In the genomic region with DNA sequence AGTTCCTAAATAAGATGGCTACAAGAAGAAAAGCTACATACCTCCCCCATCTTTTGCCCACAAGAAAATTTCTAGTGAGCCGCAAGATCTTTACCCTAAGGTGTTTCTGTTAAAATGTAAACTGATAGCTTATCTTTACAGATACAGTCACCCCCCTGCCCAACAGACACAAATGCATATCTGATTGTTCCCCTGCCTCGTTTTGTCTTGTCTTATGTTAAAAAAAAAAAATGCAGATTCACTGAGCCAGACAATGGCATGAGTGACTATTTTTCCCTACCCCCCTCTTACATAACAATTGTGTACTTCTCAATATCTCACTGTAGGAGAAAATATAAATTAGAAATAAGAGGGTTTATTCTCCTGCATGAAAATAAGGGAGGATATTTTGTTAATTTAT, we compare ENCODE assay signal across 21 cellular contexts. TPM values are rescaled to one million over a fixed set of nuclear protein-coding genes. Genes with fewer than 3 reads are reported as not detected.
A peak's percentile ranks its signal among the peaks of the same experiment; 100 is the strongest.
DNase-seq lines count a peak whose midpoint lies in the region; ATAC-seq, FAIRE-seq and TF ChIP-seq lines count a peak whose summit lies in the region.
"Had no signal": no experiment of that assay in that cellular context is flagged by ENCODE, and none has a peak within 500 bp of the region (broad histone marks: within the 10 kb centered on the region; RNA-seq: fewer than 3 reads in every experiment).

No MANE protein-coding gene starts in this region.

- H2BK20ac ChIP-seq in H1 (ENCODE audit: low read length), result no peak overlapping the region

- H2BK5ac ChIP-seq in H1 (ENCODE audit: low read depth, low read length) (no peak overlapping the region), mesendoderm (ENCODE audit: low read length) (no peak overlapping the region)

- no peak for ATAC-seq in CD8-positive, alpha-beta T cell
- ATAC-seq in HG03460 (IDR thresholded peaks at IDR 0.05; ENCODE audit: unreplicated experiment), result no peak
- ATAC-seq: Panc1 had no signal

- TF ChIP-seq RAD21 in H1 (IDR thresholded peaks at IDR 0.05 in 1 of 2, conservative IDR thresholded peaks at IDR 0.05 in 1 of 2; ENCODE audit: low read depth in 2 of 2, low read length in 2 of 2), result no peak

- WGBS in H1 (ENCODE audit: extremely low coverage in 1 of 2, insufficient coverage in 1 of 2, insufficient read length in 1 of 2, insufficient replicate concordance in 2 of 2, low coverage in 1 of 2, low lambda C conversion rate in 2 of 2, missing lambda C conversion rate in 1 of 2), 2 experiments, result 39% methylated on average over 2 of the region's 2 CpGs; no CpG with 5 or more reads in 1 of the 2 experiments
- no CpG with 5 or more reads among the region's 2 CpGs for WGBS in mesendoderm (ENCODE audit: extremely low coverage, insufficient coverage, low lambda C conversion rate)

- no peak for TF ChIP-seq POLR2A in H1 (IDR thresholded peaks at IDR 0.05; ENCODE audit: control extremely low read depth in 1 of 2, low read depth in 2 of 2, low read length in 2 of 2)

- TF ChIP-seq CTCF in CD8-positive, alpha-beta T cell (IDR thresholded peaks at IDR 0.05), result no peak
- TF ChIP-seq CTCF in H1 (IDR thresholded peaks at IDR 0.05; ENCODE audit: control extremely low read depth in 1 of 3, insufficient read depth in 1 of 3, low read depth in 1 of 3, low read length in 3 of 3) (no peak), dorsolateral prefrontal cortex (IDR thresholded peaks at IDR 0.05 in 54 of 56, conservative IDR thresholded peaks at IDR 0.05 in 2 of 56; ENCODE audit: low read depth in 1 of 56, partially characterized antibody in 56 of 56) (no peak)

- H2BK12ac ChIP-seq in H1 (ENCODE audit: low read depth, low read length), result no peak overlapping the region

- H3K4me1 ChIP-seq in CD8-positive, alpha-beta T cell (ENCODE audit: insufficient read depth, low read length), result no peaks in the 10 kb centered on the region
- H3K4me1 ChIP-seq in H1 (replicated peaks in 1 of 4; ENCODE audit: control insufficient read depth in 3 of 4, insufficient read depth in 4 of 4, low read length in 3 of 4) (peaks cover 0 to 5% (median 2%) of the 10 kb centered on the region in 4 experiments; a peak in 3 of 7 replicates), mesendoderm (ENCODE audit: control insufficient read depth, low read depth, low read length) (no peaks in the 10 kb centered on the region)

- no peaks in the 10 kb centered on the region for H3K27me3 Mint-ChIP-seq in CD8-positive, alpha-beta T cell (ENCODE audit: low read depth)

- H3K27me3 ChIP-seq in CD8-positive, alpha-beta T cell (ENCODE audit: insufficient read depth, low read length), result no peaks in the 10 kb centered on the region
- H3K27me3 ChIP-seq in H1 (replicated peaks in 1 of 4; ENCODE audit: control insufficient read depth in 3 of 4, extremely low read depth in 1 of 4, insufficient read depth in 3 of 4, low read length in 3 of 4) (no peaks in the 10 kb centered on the region), mesendoderm (ENCODE audit: insufficient read depth, low read length, poor library complexity) (no peaks in the 10 kb centered on the region), dorsolateral prefrontal cortex (no peaks in the 10 kb centered on the region)
- H3K27me3 ChIP-seq: MG63 had no signal

- no peak overlapping the region for H3K9ac ChIP-seq in H1 (replicated peaks in 1 of 4; ENCODE audit: extremely low read depth in 1 of 4, low read depth in 3 of 4, low read length in 3 of 4)
- H3K9ac ChIP-seq in mesendoderm (ENCODE audit: low read length), result no peak overlapping the region
- H3K9ac ChIP-seq: KMS-11 had no signal

- H2AFZ ChIP-seq in H1 (ENCODE audit: low read length), result no peak overlapping the region

- CTCF ChIA-PET in CD8-positive, alpha-beta T cell (lab: Charles Lee), result no interaction called here
- CTCF ChIA-PET in H1 (lab: Charles Lee; ENCODE audit: partially characterized antibody), result no interaction called here

- intact Hi-C loops in CD8-positive, alpha-beta T cell (cut with DNase I, micrococcal nuclease), result no loop called here
- intact Hi-C loops in dorsolateral prefrontal cortex (cut with DNase I), result no loop called here

- H3K4me2 ChIP-seq in H1 (ENCODE audit: insufficient read depth in 1 of 2, low read depth in 2 of 2, low read length in 2 of 2) (peak overlapping the region; percentile 31 to 57; a peak in 3 of 4 replicates), mesendoderm (ENCODE audit: low read length) (no peak overlapping the region)
- H3K4me2 ChIP-seq: KMS-11 had no signal

- H4K8ac ChIP-seq in H1 (ENCODE audit: extremely low read depth, insufficient read depth, low read length), result no peak overlapping the region
- no peak overlapping the region for H4K8ac ChIP-seq in mesendoderm (ENCODE audit: low read depth, low read length)

- TF ChIP-seq EP300 in H1 (IDR thresholded peaks at IDR 0.05; ENCODE audit: borderline replicate concordance in 1 of 2, low read depth in 2 of 2, low read length in 2 of 2), result no peak

- H3K18ac ChIP-seq in H1 (ENCODE audit: extremely low read depth, low read length) (no peak overlapping the region), mesendoderm (ENCODE audit: low read length) (no peak overlapping the region)

- H2AK5ac ChIP-seq in H1 (ENCODE audit: low read depth, low read length) (no peak overlapping the region), mesendoderm (ENCODE audit: low read length) (no peak overlapping the region)

- H3K4me3 Mint-ChIP-seq in CD8-positive, alpha-beta T cell, result no peak overlapping the region

- peak overlapping the region; percentile 7 for H3K27ac Mint-ChIP-seq in CD8-positive, alpha-beta T cell

- FAIRE-seq in H1 (lab: Jason Lieb, UNC) (no peak), RCC 7860 (lab: Jason Lieb, UNC) (no peak)

- no peak overlapping the region for H3K4me3 ChIP-seq in CD8-positive, alpha-beta T cell (ENCODE audit: low read depth, low read length)
- no peak overlapping the region for H3K4me3 ChIP-seq in Jurkat, Clone E6-1 (ENCODE audit: low read length)
- peak overlapping the region in 1 of 4 experiments; percentile 40; a peak in 2 of 8 replicates for H3K4me3 ChIP-seq in H1 (ENCODE audit: extremely low read depth in 1 of 4, insufficient read depth in 2 of 4, low read depth in 3 of 4, low read length in 4 of 4)
- no peak overlapping the region for H3K4me3 ChIP-seq in mesendoderm (ENCODE audit: low read length)
- peak overlapping the region in 2 of 59 donors; percentile 2 to 4 for H3K4me3 ChIP-seq in dorsolateral prefrontal cortex
- H3K4me3 ChIP-seq: MG63 had no signal

- H3K56ac ChIP-seq in H1 (replicated peaks; ENCODE audit: insufficient read length, low read depth, low read length) (no peak overlapping the region), mesendoderm (ENCODE audit: low read length) (no peak overlapping the region)

- H3K79me2 ChIP-seq in H1 (ENCODE audit: control insufficient read depth in 1 of 2, insufficient read depth in 2 of 2, low read length in 2 of 2) (peaks cover 0 to 69% of the 10 kb centered on the region in 2 experiments; a peak in 3 of 4 replicates), mesendoderm (ENCODE audit: control insufficient read depth, insufficient read depth, low read length) (no peaks in the 10 kb centered on the region)

- H2BK120ac ChIP-seq in H1 (replicated peaks; ENCODE audit: low read depth, low read length), result no peak overlapping the region
- no peak overlapping the region for H2BK120ac ChIP-seq in mesendoderm (ENCODE audit: low read depth, low read length)

- H3K4ac ChIP-seq in H1 (replicated peaks; ENCODE audit: insufficient read length, low read depth, low read length), result no peak overlapping the region
- no peak overlapping the region for H3K4ac ChIP-seq in mesendoderm (ENCODE audit: low read depth, low read length)

- no peak overlapping the region for H4K91ac ChIP-seq in H1 (replicated peaks; ENCODE audit: insufficient read length, low read length)

- POLR2A ChIA-PET in CD8-positive, alpha-beta T cell (lab: Charles Lee), result no interaction called here
- POLR2A ChIA-PET in H1 (lab: Charles Lee; ENCODE audit: partially characterized antibody), result interaction anchor here (0.6 to 3.2 kb wide), 3 partner anchors 9 to 1947 kb away, joined by 3 to 16 read pairs (median 3); a partner anchor contains a TSS

- peaks cover 77% of the 10 kb centered on the region for H3K36me3 Mint-ChIP-seq in CD8-positive, alpha-beta T cell

- H3K79me1 ChIP-seq in H1 (ENCODE audit: low read depth, low read length) (no peaks in the 10 kb centered on the region), mesendoderm (ENCODE audit: low read length) (peaks cover 3% of the 10 kb centered on the region)

- H4K5ac ChIP-seq in H1 (ENCODE audit: insufficient read length, low read depth, low read length), result no peak overlapping the region
- no peak overlapping the region for H4K5ac ChIP-seq in mesendoderm (ENCODE audit: low read length)

- peaks cover 4% of the 10 kb centered on the region for H3K9me3 Mint-ChIP-seq in CD8-positive, alpha-beta T cell

- no peak for DNase-seq in CD8-positive, alpha-beta T cell
- DNase-seq in Jurkat, Clone E6-1 (ENCODE audit: low read depth, low spot score), result peak; percentile 57
- no peak for DNase-seq in H1 (ENCODE audit: low read depth in 1 of 2, low spot score in 2 of 2)
- peak; percentile 68 for DNase-seq in mesendoderm
- DNase-seq in dorsolateral prefrontal cortex, result no peak
- no peak for DNase-seq in NCI-H1417 (lab: John Stamatoyannopoulos, UW)
- no peak for DNase-seq in RCC 7860 (ENCODE audit: low spot score)
- DNase-seq: COR-L47, DMS153, EL, MG63, NCI-H1105 treated with DMSO at 0.1 percent for 48 hours, NCI-H187 treated with DMSO at 0.1 percent for 48 hours, NCI-H2171, NCI-H446 treated with DMSO at 0.1 percent for 48 hours, NCI-H748 treated with DMSO at 0.1 percent for 48 hours, Right ventricle myocardium superior had no signal

- no peaks in the 10 kb centered on the region for H3K36me3 ChIP-seq in CD8-positive, alpha-beta T cell (ENCODE audit: insufficient read depth, low read length)
- peaks cover 6 to 30% (median 9%) of the 10 kb centered on the region in 4 experiments; a peak in 5 of 8 replicates for H3K36me3 ChIP-seq in H1 (ENCODE audit: control insufficient read depth in 2 of 4, insufficient read depth in 4 of 4, low read length in 3 of 4)
- H3K36me3 ChIP-seq in mesendoderm (ENCODE audit: control insufficient read depth, insufficient read depth, low read length), result no peaks in the 10 kb centered on the region

- no peaks in the 10 kb centered on the region for H4K20me1 ChIP-seq in H1 (replicated peaks in 1 of 2; ENCODE audit: control insufficient read depth in 1 of 2, insufficient read depth in 2 of 2, low read length in 2 of 2)

- H3K14ac ChIP-seq in H1 (ENCODE audit: insufficient read length), result no peak overlapping the region

- H3K27ac ChIP-seq in CD8-positive, alpha-beta T cell (ENCODE audit: low read depth, low read length), result no peak overlapping the region
- H3K27ac ChIP-seq in H1 (ENCODE audit: low read depth, low read length) (no peak overlapping the region), mesendoderm (ENCODE audit: low read depth, low read length) (no peak overlapping the region), dorsolateral prefrontal cortex (no peak overlapping the region)
- H3K27ac ChIP-seq: C4-2B, KMS-11 had no signal

- H2BK15ac ChIP-seq in H1 (ENCODE audit: low read length), result no peak overlapping the region
- H2BK15ac ChIP-seq in mesendoderm (replicated peaks; ENCODE audit: low read depth), result no peak overlapping the region

- H3K23ac ChIP-seq in H1 (ENCODE audit: insufficient read length) (no peak overlapping the region), mesendoderm (ENCODE audit: low read length) (no peak overlapping the region)

- peaks cover 32% of the 10 kb centered on the region for H3K4me1 Mint-ChIP-seq in CD8-positive, alpha-beta T cell (ENCODE audit: low read depth)

- no peaks in the 10 kb centered on the region for H3K9me3 ChIP-seq in CD8-positive, alpha-beta T cell (ENCODE audit: low read length)
- peaks cover 10 to 15% of the 10 kb centered on the region in 2 experiments; a peak in 2 of 4 replicates for H3K9me3 ChIP-seq in H1 (ENCODE audit: insufficient read depth in 2 of 2, low read depth in 1 of 2, low read length in 1 of 2)
- H3K9me3 ChIP-seq: MG63 had no signal

- no peaks in the 10 kb centered on the region; the same call in 1 of the 2 replicates for H3K23me2 ChIP-seq in H1 (ENCODE audit: low read depth, low read length)

RNA-seq across cellular contexts. Expression of a gene that starts 8.5 kb away (rescaled TPM):
- total RNA-seq in CD8-positive, alpha-beta T cell, result 1 to 10 TPM; 4.9 to 5.3 TPM
- 24.9 TPM for polyA plus RNA-seq in Jurkat, Clone E6-1 (2012; ENCODE audit: insufficient read depth, insufficient read length)
- total RNA-seq in H1 (2021; fragmentation: NEBNext Ultra II Directional; extraction: Animal tissue kit (Norgen Biotek cat#: 25700)), result 20.2 and 22.6 TPM in 2 replicates
- 4.5 and 7.5 TPM in 2 replicates for polyA plus RNA-seq in H1 (2011; rRNA removed)
- polyA plus RNA-seq in H1 (2011; cell fraction: cytosol; rRNA removed), result 9.0 TPM
- polyA plus RNA-seq in H1 (2011; cell fraction: nucleus; rRNA removed), result 12.9 TPM
- polyA plus RNA-seq in H1 (2012, experiment 1 of 2), result 7.9 to 17.3 TPM (median 9.5 TPM) in 4 replicates
- 2.3 TPM for polyA plus RNA-seq in H1 (2012, experiment 2 of 2)
- 27.5 TPM for polyA plus RNA-seq in H1 (2013, experiment 1 of 2)
- polyA plus RNA-seq in H1 (2013, experiment 2 of 2), result 22.8 TPM
- polyA minus RNA-seq in H1 (2011; rRNA and poly(A)+ RNA removed), result 13.7 and 28.0 TPM in 2 replicates
- polyA minus RNA-seq in H1 (2011; cell fraction: cytosol; rRNA and poly(A)+ RNA removed), result 12.4 TPM
- polyA minus RNA-seq in H1 (2011; cell fraction: nucleus; rRNA and poly(A)+ RNA removed), result 72.6 TPM
- 14.7 TPM for polyA plus RNA-seq in mesendoderm (2013, experiment 1 of 2)
- polyA plus RNA-seq in mesendoderm (2013, experiment 2 of 2), result 14.7 TPM
- total RNA-seq in dorsolateral prefrontal cortex, result 10 to 100 TPM; 22.0 to 54.1 (median 33.1) TPM

Comparison
In these comparisons a context has a peak if more than half of its experiments do, and no peak if none do; other contexts are left out.
1. DNase-seq: peak in Jurkat, Clone E6-1 (single experiment) and mesendoderm (single experiment); none in CD8-positive, alpha-beta T cell (0 of 7), H1 (0 of 2), dorsolateral prefrontal cortex (0 of 10), NCI-H1417 (0 of 3) and RCC 7860 (single experiment).